8 cellular contexts compared by ENCODE assay signal in the genomic region with DNA sequence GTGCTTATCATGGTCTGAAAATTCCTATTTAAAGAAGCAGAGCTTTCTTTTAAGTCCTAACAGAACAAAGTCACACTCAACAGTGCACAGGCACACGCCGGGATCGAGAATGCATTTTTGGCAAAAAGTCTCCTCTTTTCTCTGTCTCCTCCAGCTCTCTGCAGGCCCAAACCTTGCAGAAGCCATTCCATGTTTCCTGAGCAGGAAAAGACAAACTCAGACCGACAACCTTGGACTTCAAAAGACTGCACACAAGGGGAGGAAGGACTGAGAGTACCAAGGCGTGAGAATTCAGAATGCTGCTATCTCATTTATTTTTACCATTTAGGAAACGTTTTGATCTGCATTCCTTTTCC.
DNase-seq lines count a peak whose midpoint lies in the region; ATAC-seq and TF ChIP-seq lines count a peak whose summit lies in the region.

No MANE protein-coding gene starts in this region.

- no peaks in the 10 kb centered on the region for H3K36me3 ChIP-seq in right atrium auricular region
- no peaks in the 10 kb centered on the region for H3K36me3 ChIP-seq in mesendoderm (ENCODE audit: control insufficient read depth, insufficient read depth, low read length)

- H3K27ac ChIP-seq in right atrium auricular region (peak overlapping the region; percentile 99 to 100), mesendoderm (ENCODE audit: low read depth, low read length) (peak overlapping the region; percentile 87)

- no CpG with 5 or more reads among the region's 6 CpGs for WGBS in mesendoderm (ENCODE audit: extremely low coverage, insufficient coverage, low lambda C conversion rate)

- peaks cover 0 to 71% of the 10 kb centered on the region in 2 donors for H3K4me1 ChIP-seq in right atrium auricular region
- peaks cover 13% of the 10 kb centered on the region for H3K4me1 ChIP-seq in mesendoderm (ENCODE audit: control insufficient read depth, low read depth, low read length)

- no peak overlapping the region for H2BK120ac ChIP-seq in mesendoderm (ENCODE audit: low read depth, low read length)

- TF ChIP-seq CTCF in right atrium auricular region (IDR thresholded peaks at IDR 0.05) (no peak), MCF 10A (IDR thresholded peaks at IDR 0.05; ENCODE audit: unreplicated experiment) (no peak)

- peak overlapping the region; percentile 77 for H3K4me3 Mint-ChIP-seq in MCF 10A (ENCODE audit: unreplicated experiment)

- POLR2A ChIA-PET in MCF 10A (lab: Yijun Ruan, JAX): interaction anchor here (0.6 to 11.7 kb wide), 23 partner anchors 15 to 1235 kb away, joined by 3 to 331 read pairs (median 6); partner anchors contain the start of genes CCNL1, SLC33A1, SSR3 and TIPARP

- peak overlapping the region; percentile 79 for H3K27ac Mint-ChIP-seq in MCF 10A (ENCODE audit: low read depth, unreplicated experiment)

- H3K23ac ChIP-seq in mesendoderm (ENCODE audit: low read length): no peak overlapping the region

- intact Hi-C loops in left ventricle myocardium superior (cut with micrococcal nuclease) (loop anchor here (5.0 to 10.0 kb wide), 4 partner anchors 44 to 536 kb away; partner anchors contain the start of gene TIPARP), MCF 10A (cut with micrococcal nuclease) (loop anchor here (2.0 to 10.0 kb wide), 3 partner anchors 41 to 303 kb away; no protein-coding TSS in a partner anchor)

- H2AK5ac ChIP-seq in mesendoderm (ENCODE audit: low read length): no peak overlapping the region

- H3K79me1 ChIP-seq in mesendoderm (ENCODE audit: low read length): no peaks in the 10 kb centered on the region

- in situ Hi-C loops in KBM-7 (cut with MboI; ENCODE audit: low pct_unique_long_range_greater_than_20kb, low sequenced_read_pairs): loop anchor here (10.0 to 25.0 kb wide), 2 partner anchors 413 to 551 kb away; partner anchors contain the start of gene TIPARP

- H3K4me1 Mint-ChIP-seq in MCF 10A (ENCODE audit: insufficient read depth, unreplicated experiment): peaks cover 30% of the 10 kb centered on the region

- DNase-seq in right atrium auricular region (ENCODE audit: low spot score): no peak
- no peak for DNase-seq in left ventricle myocardium superior
- peak; percentile 16 for DNase-seq in MCF 10A (ENCODE audit: unreplicated experiment)
- no peak for DNase-seq in mesendoderm
- DNase-seq in stimulated activated naive CD4-positive, alpha-beta T cell treated with Interleukin-2 at 50 U/mL for 16 hours (lab: John Stamatoyannopoulos, UW): no peak
- no peak for DNase-seq in KBM-7

- no peak for ATAC-seq in left ventricle myocardium superior
- no peak for ATAC-seq in GM21423 (IDR thresholded peaks at IDR 0.05; ENCODE audit: unreplicated experiment)
- no peak for ATAC-seq in HG02970 (IDR thresholded peaks at IDR 0.05; ENCODE audit: low FRiP score, unreplicated experiment)

- H3K9ac ChIP-seq in mesendoderm (ENCODE audit: low read length): peak overlapping the region; percentile 80

- H3K27me3 ChIP-seq in right atrium auricular region (no peaks in the 10 kb centered on the region), mesendoderm (ENCODE audit: insufficient read depth, low read length, poor library complexity) (no peaks in the 10 kb centered on the region)

- no peaks in the 10 kb centered on the region for H3K9me3 ChIP-seq in right atrium auricular region

- H3K4me2 ChIP-seq in mesendoderm (ENCODE audit: low read length): no peak overlapping the region

- peak overlapping the region; percentile 18 for H2BK5ac ChIP-seq in mesendoderm (ENCODE audit: low read length)

- H3K27me3 Mint-ChIP-seq in MCF 10A (ENCODE audit: insufficient read depth, unreplicated experiment): no peaks in the 10 kb centered on the region

- H3K4ac ChIP-seq in mesendoderm (ENCODE audit: low read depth, low read length): no peak overlapping the region

- peak overlapping the region; percentile 84 for H3K56ac ChIP-seq in mesendoderm (ENCODE audit: low read length)

- no peak overlapping the region for H4K5ac ChIP-seq in mesendoderm (ENCODE audit: low read length)

- H3K36me3 Mint-ChIP-seq in MCF 10A (ENCODE audit: insufficient read depth, unreplicated experiment): peaks cover 6% of the 10 kb centered on the region

- H2BK15ac ChIP-seq in mesendoderm (replicated peaks; ENCODE audit: low read depth): no peak overlapping the region

- CTCF ChIA-PET in MCF 10A (lab: Yijun Ruan, JAX): interaction anchor here (0.7 to 13.3 kb wide), 9 partner anchors 12 to 545 kb away, joined by 3 to 260 read pairs (median 6); partner anchors contain the start of genes SSR3 and TIPARP

- H4K8ac ChIP-seq in mesendoderm (ENCODE audit: low read depth, low read length): no peak overlapping the region

- H3K18ac ChIP-seq in mesendoderm (ENCODE audit: low read length): peak overlapping the region; percentile 45

- H3K9me3 Mint-ChIP-seq in MCF 10A (ENCODE audit: unreplicated experiment): no peaks in the 10 kb centered on the region

- H3K79me2 ChIP-seq in mesendoderm (ENCODE audit: control insufficient read depth, insufficient read depth, low read length): no peaks in the 10 kb centered on the region

- H3K4me3 ChIP-seq in right atrium auricular region (peak overlapping the region; percentile 51 to 62), mesendoderm (ENCODE audit: low read length) (no peak overlapping the region)

- BruUV-seq in MCF 10A (replicated peaks; lab: Mats Ljungman, UMichigan): TSS peak; percentile 87
